23 cellular contexts compared by ENCODE assay signal in the genomic region with DNA sequence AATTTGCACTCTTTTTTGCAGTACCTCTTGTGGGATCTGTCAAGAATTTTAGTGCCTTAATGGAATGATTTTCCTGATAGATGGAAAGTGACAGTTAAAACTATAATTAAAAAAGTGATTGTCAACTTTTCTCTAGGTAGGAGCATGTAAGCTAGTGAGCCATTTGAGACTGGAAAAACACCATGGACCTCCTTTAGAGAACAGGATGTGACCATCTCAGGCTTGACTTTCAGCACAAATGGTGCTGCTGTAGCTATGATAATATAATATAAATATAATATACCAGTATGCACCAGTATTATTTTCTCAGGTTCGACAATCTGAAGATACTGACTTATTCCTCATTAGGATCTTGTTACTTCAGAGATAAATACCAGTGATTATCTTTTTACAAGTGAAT. TPM values are rescaled to one million over a fixed set of nuclear protein-coding genes. Genes with fewer than 3 reads are reported as not detected.
DNase-seq lines count a peak whose midpoint lies in the region; ATAC-seq, FAIRE-seq and TF ChIP-seq lines count a peak whose summit lies in the region.
"Had no signal": no experiment of that assay in that cellular context is flagged by ENCODE, and none has a peak within 500 bp of the region (broad histone marks: within the 10 kb centered on the region; RNA-seq: fewer than 3 reads in every experiment).

No MANE protein-coding gene starts in this region.

- no peaks in the 10 kb centered on the region for H3K9me3 Mint-ChIP-seq in activated naive CD4-positive, alpha-beta T cell treated with anti-CD3 and anti-CD28 coated beads, Interleukin-2, amount 10 ng/mL, durations not matched to agents 7 days and 5 days
- H3K9me3 Mint-ChIP-seq in activated CD8-positive, alpha-beta T cell treated with anti-CD3 and anti-CD28 coated beads for 36 hours = no peaks in the 10 kb centered on the region
- H3K9me3 Mint-ChIP-seq: IgD-negative memory B cell had no signal

- no peak overlapping the region for H3K4me3 ChIP-seq in GM12878
- H3K4me3 ChIP-seq: Peyer's patch, SJCRH30 had no signal

- H3K36me3 Mint-ChIP-seq in activated naive CD4-positive, alpha-beta T cell treated with anti-CD3 and anti-CD28 coated beads, Interleukin-2, amount 10 ng/mL, durations not matched to agents 7 days and 5 days = peaks cover 21% of the 10 kb centered on the region
- H3K36me3 Mint-ChIP-seq in activated CD8-positive, alpha-beta T cell treated with anti-CD3 and anti-CD28 coated beads for 36 hours (ENCODE audit: low read depth) = peaks cover 18% of the 10 kb centered on the region

- TF ChIP-seq POLR2A in GM12878 (IDR thresholded peaks at IDR 0.05; ENCODE audit: low read depth, low read length) = no peak

- peaks cover 19% of the 10 kb centered on the region for H3K4me1 Mint-ChIP-seq in activated naive CD4-positive, alpha-beta T cell treated with anti-CD3 and anti-CD28 coated beads, Interleukin-2, amount 10 ng/mL, durations not matched to agents 7 days and 5 days
- peaks cover 18% of the 10 kb centered on the region for H3K4me1 Mint-ChIP-seq in activated CD8-positive, alpha-beta T cell treated with anti-CD3 and anti-CD28 coated beads for 36 hours (ENCODE audit: low read depth)

- H3K4me1 ChIP-seq in GM12878 (ENCODE audit: control insufficient read depth, insufficient read depth, low read length) = no peaks in the 10 kb centered on the region
- H3K4me1 ChIP-seq: BE2C, Peyer's patch, SJCRH30 had no signal

- peak; percentile 67 for ATAC-seq in GM19043 (IDR thresholded peaks at IDR 0.05; ENCODE audit: low read depth, unreplicated experiment)
- ATAC-seq in activated CD8-positive, alpha-beta T cell treated with anti-CD3 and anti-CD28 coated beads for 36 hours = peak; percentile 53
- ATAC-seq in GM12878 = peak; percentile 38; the same call in 2 of the 3 replicates
- ATAC-seq in GM21390 (IDR thresholded peaks at IDR 0.05; ENCODE audit: unreplicated experiment) = no peak

- FAIRE-seq in GM12878 (lab: Jason Lieb, UNC) = no peak

- H3K9ac ChIP-seq in GM12878 (ENCODE audit: control insufficient read depth, insufficient read depth, low read length) = no peak overlapping the region

- no peaks in the 10 kb centered on the region for H3K27me3 Mint-ChIP-seq in activated naive CD4-positive, alpha-beta T cell treated with anti-CD3 and anti-CD28 coated beads, Interleukin-2, amount 10 ng/mL, durations not matched to agents 7 days and 5 days
- H3K27me3 Mint-ChIP-seq in activated CD8-positive, alpha-beta T cell treated with anti-CD3 and anti-CD28 coated beads for 36 hours = no peaks in the 10 kb centered on the region
- H3K27me3 Mint-ChIP-seq: IgD-negative memory B cell had no signal

- intact Hi-C loops in activated CD8-positive, alpha-beta T cell treated with anti-CD3 and anti-CD28 coated beads for 36 hours (cut with micrococcal nuclease) = no loop called here
- intact Hi-C loops in GM12878 (cut with micrococcal nuclease; ENCODE audit: unreplicated experiment) = no loop called here

- H3K4me2 ChIP-seq in GM12878 (ENCODE audit: control insufficient read depth, insufficient read depth) = no peak overlapping the region

- no peak overlapping the region for H3K27ac ChIP-seq in GM12878 (ENCODE audit: control insufficient read depth, insufficient read depth)
- H3K27ac ChIP-seq: Peyer's patch, SJCRH30 had no signal

- H3K27me3 ChIP-seq in GM12878 (replicated peaks in 1 of 2; ENCODE audit: control insufficient read depth in 2 of 2, insufficient read depth in 2 of 2, low read length in 1 of 2) = no peaks in the 10 kb centered on the region
- H3K27me3 ChIP-seq: BE2C, Peyer's patch, SJCRH30 had no signal

- WGBS in GM12878 (ENCODE audit: insufficient coverage, insufficient replicate concordance, low lambda C conversion rate, missing lambda C conversion rate) = 53% methylated on average over 1 of the region's 1 CpG

- CTCF ChIA-PET in activated naive CD4-positive, alpha-beta T cell treated with anti-CD3 and anti-CD28 coated beads, Interleukin-2, amount 10 ng/mL, durations not matched to agents 7 days and 5 days (lab: Charles Lee) = interaction anchor here (1.5 kb wide), 1 partner anchor 12 kb away, joined by 3 read pairs; no protein-coding TSS in a partner anchor
- CTCF ChIA-PET in activated CD8-positive, alpha-beta T cell treated with anti-CD3 and anti-CD28 coated beads for 36 hours (lab: Charles Lee) = interaction anchor here (2.0 kb wide), 1 partner anchor 47 kb away, joined by 6 read pairs; no protein-coding TSS in a partner anchor
- CTCF ChIA-PET in GM12878 (lab: Yijun Ruan, JAX) = interaction anchor here (0.7 to 2.6 kb wide), 3 partner anchors 24 to 115 kb away, joined by 6 to 17 read pairs (median 7); no protein-coding TSS in a partner anchor

- RAD21 ChIA-PET in GM12878 (lab: Charles Lee; ENCODE audit: unreplicated experiment) = interaction anchor here (1.7 kb wide), 1 partner anchor 47 kb away, joined by 4 read pairs; no protein-coding TSS in a partner anchor

- in situ Hi-C loops in GM12878 (cut with MboI) = no loop called here

- peak overlapping the region; percentile 16 for H3K27ac Mint-ChIP-seq in activated naive CD4-positive, alpha-beta T cell treated with anti-CD3 and anti-CD28 coated beads, Interleukin-2, amount 10 ng/mL, durations not matched to agents 7 days and 5 days
- H3K27ac Mint-ChIP-seq in activated CD8-positive, alpha-beta T cell treated with anti-CD3 and anti-CD28 coated beads for 36 hours = peak overlapping the region; percentile 40
- H3K27ac Mint-ChIP-seq: IgD-negative memory B cell had no signal

- H3K9me3 ChIP-seq in GM12878 (replicated peaks; ENCODE audit: control insufficient read depth, insufficient read depth, low read length) = no peaks in the 10 kb centered on the region
- H3K9me3 ChIP-seq: BE2C, Peyer's patch, SJCRH30 had no signal

- peaks cover 3 to 5% of the 10 kb centered on the region in 2 experiments; a peak in 3 of 4 replicates for H3K36me3 ChIP-seq in GM12878 (ENCODE audit: control insufficient read depth in 2 of 2, insufficient read depth in 2 of 2, low read length in 1 of 2)
- H3K36me3 ChIP-seq: BE2C, SJCRH30 had no signal

- SMC1A ChIA-PET in GM12878 (lab: Charles Lee; ENCODE audit: uncharacterized antibody, unreplicated experiment) = interaction anchor here (0.9 to 1.5 kb wide), 4 partner anchors 9 to 133 kb away, joined by 3 to 5 read pairs (median 4); no protein-coding TSS in a partner anchor

- no peak for TF ChIP-seq CTCF in activated CD8-positive, alpha-beta T cell treated with anti-CD3 and anti-CD28 coated beads for 36 hours (IDR thresholded peaks at IDR 0.05)
- TF ChIP-seq CTCF in GM12878 (IDR thresholded peaks at IDR 0.05 in 2 of 3, conservative IDR thresholded peaks at IDR 0.05 in 1 of 3; ENCODE audit: control insufficient read depth in 2 of 3, extremely low read depth in 1 of 3, insufficient read depth in 1 of 3, low read depth in 3 of 3, low read length in 3 of 3) = no peak

- H4K20me1 ChIP-seq in GM12878 (ENCODE audit: control insufficient read depth, insufficient read depth) = no peaks in the 10 kb centered on the region

- TF ChIP-seq EP300 in GM12878 (IDR thresholded peaks at IDR 0.05; ENCODE audit: borderline replicate concordance in 1 of 2, control insufficient read depth in 1 of 2, low read depth in 2 of 2, low read length in 2 of 2) = no peak

- POLR2A ChIA-PET in activated CD8-positive, alpha-beta T cell treated with anti-CD3 and anti-CD28 coated beads for 36 hours (lab: Charles Lee) = no interaction called here
- POLR2A ChIA-PET in GM12878 (lab: Charles Lee) = interaction anchor here (1.2 kb wide), 1 partner anchor 10 kb away, joined by 4 read pairs; no protein-coding TSS in a partner anchor

- no peak overlapping the region for H2AFZ ChIP-seq in GM12878 (ENCODE audit: control insufficient read depth, low read depth, low read length)

- no TSS peak for BruUV-seq in GM12878 (replicated peaks; lab: Mats Ljungman, UMichigan)

- no peak for DNase-seq in activated naive CD4-positive, alpha-beta T cell treated with anti-CD3 and anti-CD28 coated beads, Interleukin-2, amount 10 ng/mL, durations not matched to agents 7 days and 5 days
- DNase-seq in activated naive CD4-positive, alpha-beta T cell (lab: John Stamatoyannopoulos, UW) = no peak
- DNase-seq in activated CD8-positive, alpha-beta T cell treated with anti-CD3 and anti-CD28 coated beads for 36 hours = no peak
- DNase-seq in GM12878 (ENCODE audit: low read depth, low spot score) (no peak), NCI-H2081 (lab: John Stamatoyannopoulos, UW) (no peak), pons (ENCODE audit: low spot score) (no peak)
- DNase-seq: BE2C, DMS53, EL, GF-D8, GOT3, HCEC 1CT, NCI-H1105 treated with DMSO at 0.1 percent for 48 hours, NCI-H1694, NCI-H2081 treated with DMSO at 0.1 percent for 48 hours, NCI-H2171 treated with DMSO at 0.1 percent for 48 hours, NCI-H524 treated with DMSO at 0.1 percent for 48 hours, NCI-H82, Peyer's patch, SJCRH30 had no signal

- TF ChIP-seq RAD21 in GM12878 (IDR thresholded peaks at IDR 0.05; ENCODE audit: insufficient read depth, low read depth, low read length) = no peak

- H3K79me2 ChIP-seq in GM12878 (ENCODE audit: control insufficient read depth, insufficient read depth, low read length) = peaks cover 17% of the 10 kb centered on the region

- H3K4me3 Mint-ChIP-seq in activated naive CD4-positive, alpha-beta T cell treated with anti-CD3 and anti-CD28 coated beads, Interleukin-2, amount 10 ng/mL, durations not matched to agents 7 days and 5 days = no peak overlapping the region
- no peak overlapping the region for H3K4me3 Mint-ChIP-seq in activated CD8-positive, alpha-beta T cell treated with anti-CD3 and anti-CD28 coated beads for 36 hours
- H3K4me3 Mint-ChIP-seq: IgD-negative memory B cell had no signal

TF ChIP-seq in GM12878, 131 proteins besides CTCF, POLR2A, EP300 and RAD21 (continues in another document):
- TF ChIP-seq ZSCAN29 (IDR thresholded peaks at IDR 0.05) (no peak), NFIC (IDR thresholded peaks at IDR 0.05; ENCODE audit: low read depth, low read length) (no peak)

RNA-seq across cellular contexts. Expression of gene ZNF236, which starts 27.8 kb away (rescaled TPM):
- 10 to 100 TPM; 12.7 to 15.2 TPM for total RNA-seq in activated CD8-positive, alpha-beta T cell treated with anti-CD3 and anti-CD28 coated beads for 36 hours
- total RNA-seq in GM12878 (2013; cell fraction: nucleolus; rRNA removed) = 66.1 and 67.1 TPM in 2 replicates
- total RNA-seq in GM12878 (2014; rRNA removed) (7.6 and 8.2 TPM in 2 replicates), GM12878 (2014; rRNA removed; fragmentation: Illumina TruSeq; extraction: Trizol) (7.1 and 8.2 TPM in 2 replicates), GM12878 (2021) (14.4 and 15.0 TPM in 2 replicates)
- 2.4 TPM for polyA plus RNA-seq in GM12878 (2011; ENCODE audit: low read depth)
- polyA plus RNA-seq in GM12878 (2011; rRNA removed) (4.6 and 6.0 TPM in 2 replicates), GM12878 (2014; fragmentation: Illumina TruSeq; extraction: Trizol) (5.3 and 5.4 TPM in 2 replicates), GM12878 (2014; fragmentation: Nextera tagmentation; extraction: Ambion mirVana) (1 to 10 TPM; 1.0 to 1.3 TPM), GM12878 (2014; rRNA removed) (6.1 and 6.5 TPM in 2 replicates), GM12878 (2016; fragmentation: Nextera tagmentation; extraction: Ambion mirVana) (1 to 10 TPM; 5.7 to 5.8 TPM)
- polyA plus RNA-seq in GM12878 (2011; cell fraction: cytosol; rRNA removed) = 4.5 and 5.1 TPM in 2 replicates
- 24.3 and 24.5 TPM in 2 replicates for polyA plus RNA-seq in GM12878 (2011; cell fraction: nucleus; rRNA removed)
- polyA plus RNA-seq in GM12878 (2012) = 3.1 and 4.3 TPM in 2 replicates
- polyA minus RNA-seq in GM12878 (2011; rRNA and poly(A)+ RNA removed) = 31.3 and 34.7 TPM in 2 replicates
- 8.6 and 13.2 TPM in 2 replicates for polyA minus RNA-seq in GM12878 (2011; cell fraction: cytosol; rRNA and poly(A)+ RNA removed)
- 48.0 and 85.9 TPM in 2 replicates for polyA minus RNA-seq in GM12878 (2011; cell fraction: nucleus; rRNA and poly(A)+ RNA removed)
